In the genomic region with DNA sequence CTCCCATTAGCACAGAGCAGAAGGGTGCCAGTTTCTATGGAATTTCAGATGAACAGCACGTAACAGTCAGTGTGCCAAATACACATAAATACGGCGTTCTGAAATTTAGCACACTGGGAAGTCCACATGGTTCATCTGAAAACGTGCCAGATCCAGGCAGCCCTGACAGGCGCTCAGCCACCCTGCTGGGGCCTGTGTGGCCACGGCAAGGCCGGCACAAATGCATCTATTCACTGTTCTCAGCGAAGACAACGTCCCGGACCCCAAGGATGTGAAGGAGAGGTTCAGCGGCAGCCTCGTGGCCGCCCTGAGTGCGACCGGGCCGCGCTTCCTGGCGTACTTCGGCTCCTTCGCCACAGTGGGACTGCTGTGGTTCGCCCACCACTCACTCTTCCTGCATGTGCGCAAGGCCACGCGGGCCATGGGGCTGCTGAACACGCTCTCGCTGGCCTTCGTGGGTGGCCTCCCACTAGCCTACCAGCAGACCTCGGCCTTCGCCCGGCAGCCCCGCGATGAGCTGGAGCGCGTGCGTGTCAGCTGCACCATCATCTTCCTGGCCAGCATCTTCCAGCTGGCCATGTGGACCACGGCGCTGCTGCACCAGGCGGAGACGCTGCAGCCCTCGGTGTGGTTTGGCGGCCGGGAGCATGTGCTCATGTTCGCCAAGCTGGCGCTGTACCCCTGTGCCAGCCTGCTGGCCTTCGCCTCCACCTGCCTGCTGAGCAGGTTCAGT, we compare ENCODE assay signal across 1 cellular context.
A peak's percentile ranks its signal among the peaks of the same experiment; 100 is the strongest.
TF ChIP-seq lines count a peak whose summit lies in the region.

No MANE protein-coding gene starts in this region.

TF ChIP-seq in K562, 482 proteins besides CTCF, POLR2A, EP300 and RAD21 (continues in another document):
- TF ChIP-seq KHSRP (IDR thresholded peaks at IDR 0.05), result no peak
- TF ChIP-seq PYGO2 (tag; IDR thresholded peaks at IDR 0.05), result no peak
- TF ChIP-seq ZNF57 (CRISPR knock-in tag; IDR thresholded peaks at IDR 0.05), result no peak
- TF ChIP-seq, protein P1, sequence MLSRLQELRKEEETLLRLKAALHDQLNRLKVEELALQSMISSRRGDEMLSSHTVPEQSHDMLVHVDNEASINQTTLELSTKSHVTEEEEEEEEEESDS (CRISPR knock-in tag; IDR thresholded peaks at IDR 0.05), result no peak
- peak; percentile 75 for TF ChIP-seq RBM22 (IDR thresholded peaks at IDR 0.05; ENCODE audit: low read depth, low read length, poor library complexity, severe bottlenecking)
- TF ChIP-seq POLR2H (tag; IDR thresholded peaks at IDR 0.05; ENCODE audit: low read depth), result no peak
- TF ChIP-seq, protein P2, sequence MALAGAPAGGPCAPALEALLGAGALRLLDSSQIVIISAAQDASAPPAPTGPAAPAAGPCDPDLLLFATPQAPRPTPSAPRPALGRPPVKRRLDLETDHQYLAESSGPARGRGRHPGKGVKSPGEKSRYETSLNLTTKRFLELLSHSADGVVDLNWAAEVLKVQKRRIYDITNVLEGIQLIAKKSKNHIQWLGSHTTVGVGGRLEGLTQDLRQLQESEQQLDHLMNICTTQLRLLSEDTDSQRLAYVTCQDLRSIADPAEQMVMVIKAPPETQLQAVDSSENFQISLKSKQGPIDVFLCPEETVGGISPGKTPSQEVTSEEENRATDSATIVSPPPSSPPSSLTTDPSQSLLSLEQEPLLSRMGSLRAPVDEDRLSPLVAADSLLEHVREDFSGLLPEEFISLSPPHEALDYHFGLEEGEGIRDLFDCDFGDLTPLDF (CRISPR knock-in tag; IDR thresholded peaks at IDR 0.05), result no peak
- TF ChIP-seq LCOR (CRISPR knock-in tag; IDR thresholded peaks at IDR 0.05), result no peak
- TF ChIP-seq HNRNPL (IDR thresholded peaks at IDR 0.05; ENCODE audit: low read depth, low read length), result peak; percentile 38; the same call in 1 of the 2 replicates
- TF ChIP-seq NELFE (IDR thresholded peaks at IDR 0.05; ENCODE audit: insufficient read depth, insufficient read length), result no peak
- TF ChIP-seq RBM15 (IDR thresholded peaks at IDR 0.05; ENCODE audit: insufficient read depth, low read length), result no peak
- TF ChIP-seq BRCA1 (IDR thresholded peaks at IDR 0.05), result no peak
- TF ChIP-seq BRCA1 (CRISPR knock-in tag; IDR thresholded peaks at IDR 0.05), result no peak
- TF ChIP-seq ZBED1 (IDR thresholded peaks at IDR 0.05), result no peak
- TF ChIP-seq, protein P3, sequence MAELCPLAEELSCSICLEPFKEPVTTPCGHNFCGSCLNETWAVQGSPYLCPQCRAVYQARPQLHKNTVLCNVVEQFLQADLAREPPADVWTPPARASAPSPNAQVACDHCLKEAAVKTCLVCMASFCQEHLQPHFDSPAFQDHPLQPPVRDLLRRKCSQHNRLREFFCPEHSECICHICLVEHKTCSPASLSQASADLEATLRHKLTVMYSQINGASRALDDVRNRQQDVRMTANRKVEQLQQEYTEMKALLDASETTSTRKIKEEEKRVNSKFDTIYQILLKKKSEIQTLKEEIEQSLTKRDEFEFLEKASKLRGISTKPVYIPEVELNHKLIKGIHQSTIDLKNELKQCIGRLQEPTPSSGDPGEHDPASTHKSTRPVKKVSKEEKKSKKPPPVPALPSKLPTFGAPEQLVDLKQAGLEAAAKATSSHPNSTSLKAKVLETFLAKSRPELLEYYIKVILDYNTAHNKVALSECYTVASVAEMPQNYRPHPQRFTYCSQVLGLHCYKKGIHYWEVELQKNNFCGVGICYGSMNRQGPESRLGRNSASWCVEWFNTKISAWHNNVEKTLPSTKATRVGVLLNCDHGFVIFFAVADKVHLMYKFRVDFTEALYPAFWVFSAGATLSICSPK (IDR thresholded peaks at IDR 0.05; ENCODE audit: borderline replicate concordance), result no peak
- TF ChIP-seq ILF3 (IDR thresholded peaks at IDR 0.05; ENCODE audit: borderline replicate concordance), result no peak
- TF ChIP-seq, protein P4, sequence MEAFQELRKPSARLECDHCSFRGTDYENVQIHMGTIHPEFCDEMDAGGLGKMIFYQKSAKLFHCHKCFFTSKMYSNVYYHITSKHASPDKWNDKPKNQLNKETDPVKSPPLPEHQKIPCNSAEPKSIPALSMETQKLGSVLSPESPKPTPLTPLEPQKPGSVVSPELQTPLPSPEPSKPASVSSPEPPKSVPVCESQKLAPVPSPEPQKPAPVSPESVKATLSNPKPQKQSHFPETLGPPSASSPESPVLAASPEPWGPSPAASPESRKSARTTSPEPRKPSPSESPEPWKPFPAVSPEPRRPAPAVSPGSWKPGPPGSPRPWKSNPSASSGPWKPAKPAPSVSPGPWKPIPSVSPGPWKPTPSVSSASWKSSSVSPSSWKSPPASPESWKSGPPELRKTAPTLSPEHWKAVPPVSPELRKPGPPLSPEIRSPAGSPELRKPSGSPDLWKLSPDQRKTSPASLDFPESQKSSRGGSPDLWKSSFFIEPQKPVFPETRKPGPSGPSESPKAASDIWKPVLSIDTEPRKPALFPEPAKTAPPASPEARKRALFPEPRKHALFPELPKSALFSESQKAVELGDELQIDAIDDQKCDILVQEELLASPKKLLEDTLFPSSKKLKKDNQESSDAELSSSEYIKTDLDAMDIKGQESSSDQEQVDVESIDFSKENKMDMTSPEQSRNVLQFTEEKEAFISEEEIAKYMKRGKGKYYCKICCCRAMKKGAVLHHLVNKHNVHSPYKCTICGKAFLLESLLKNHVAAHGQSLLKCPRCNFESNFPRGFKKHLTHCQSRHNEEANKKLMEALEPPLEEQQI (IDR thresholded peaks at IDR 0.05), result no peak
- TF ChIP-seq, protein P5, sequence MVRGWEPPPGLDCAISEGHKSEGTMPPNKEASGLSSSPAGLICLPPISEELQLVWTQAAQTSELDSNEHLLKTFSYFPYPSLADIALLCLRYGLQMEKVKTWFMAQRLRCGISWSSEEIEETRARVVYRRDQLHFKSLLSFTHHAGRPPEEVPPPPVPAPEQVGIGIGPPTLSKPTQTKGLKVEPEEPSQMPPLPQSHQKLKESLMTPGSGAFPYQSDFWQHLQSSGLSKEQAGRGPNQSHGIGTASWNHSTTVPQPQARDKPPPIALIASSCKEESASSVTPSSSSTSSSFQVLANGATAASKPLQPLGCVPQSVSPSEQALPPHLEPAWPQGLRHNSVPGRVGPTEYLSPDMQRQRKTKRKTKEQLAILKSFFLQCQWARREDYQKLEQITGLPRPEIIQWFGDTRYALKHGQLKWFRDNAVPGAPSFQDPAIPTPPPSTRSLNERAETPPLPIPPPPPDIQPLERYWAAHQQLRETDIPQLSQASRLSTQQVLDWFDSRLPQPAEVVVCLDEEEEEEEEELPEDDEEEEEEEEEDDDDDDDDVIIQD (CRISPR knock-in tag; IDR thresholded peaks at IDR 0.05), result no peak
- no peak for TF ChIP-seq WHSC1 (IDR thresholded peaks at IDR 0.05; ENCODE audit: low read length)
- no peak for TF ChIP-seq ZNF134 (CRISPR knock-in tag; conservative IDR thresholded peaks at IDR 0.05)
- TF ChIP-seq ZNF124 (CRISPR knock-in tag; IDR thresholded peaks at IDR 0.05), result no peak
- TF ChIP-seq ZNF431 (CRISPR knock-in tag; IDR thresholded peaks at IDR 0.05), result no peak
- TF ChIP-seq RBFOX2 (IDR thresholded peaks at IDR 0.05; ENCODE audit: low read depth, low read length), result peak; percentile 55
- TF ChIP-seq, protein P6, sequence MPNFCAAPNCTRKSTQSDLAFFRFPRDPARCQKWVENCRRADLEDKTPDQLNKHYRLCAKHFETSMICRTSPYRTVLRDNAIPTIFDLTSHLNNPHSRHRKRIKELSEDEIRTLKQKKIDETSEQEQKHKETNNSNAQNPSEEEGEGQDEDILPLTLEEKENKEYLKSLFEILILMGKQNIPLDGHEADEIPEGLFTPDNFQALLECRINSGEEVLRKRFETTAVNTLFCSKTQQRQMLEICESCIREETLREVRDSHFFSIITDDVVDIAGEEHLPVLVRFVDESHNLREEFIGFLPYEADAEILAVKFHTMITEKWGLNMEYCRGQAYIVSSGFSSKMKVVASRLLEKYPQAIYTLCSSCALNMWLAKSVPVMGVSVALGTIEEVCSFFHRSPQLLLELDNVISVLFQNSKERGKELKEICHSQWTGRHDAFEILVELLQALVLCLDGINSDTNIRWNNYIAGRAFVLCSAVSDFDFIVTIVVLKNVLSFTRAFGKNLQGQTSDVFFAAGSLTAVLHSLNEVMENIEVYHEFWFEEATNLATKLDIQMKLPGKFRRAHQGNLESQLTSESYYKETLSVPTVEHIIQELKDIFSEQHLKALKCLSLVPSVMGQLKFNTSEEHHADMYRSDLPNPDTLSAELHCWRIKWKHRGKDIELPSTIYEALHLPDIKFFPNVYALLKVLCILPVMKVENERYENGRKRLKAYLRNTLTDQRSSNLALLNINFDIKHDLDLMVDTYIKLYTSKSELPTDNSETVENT (CRISPR knock-in tag; IDR thresholded peaks at IDR 0.05), result no peak
- no peak for TF ChIP-seq SMC3 (conservative IDR thresholded peaks at IDR 0.05; ENCODE audit: insufficient read depth, low read depth, low read length)
- TF ChIP-seq CBX8 (IDR thresholded peaks at IDR 0.05; ENCODE audit: borderline replicate concordance, extremely low read depth, low read depth, low read length, poor library complexity, severe bottlenecking), result no peak
- TF ChIP-seq SNRNP70 (optimal IDR thresholded peaks at IDR 0.05; ENCODE audit: low read depth, low read length), result no peak
- TF ChIP-seq, protein P7, sequence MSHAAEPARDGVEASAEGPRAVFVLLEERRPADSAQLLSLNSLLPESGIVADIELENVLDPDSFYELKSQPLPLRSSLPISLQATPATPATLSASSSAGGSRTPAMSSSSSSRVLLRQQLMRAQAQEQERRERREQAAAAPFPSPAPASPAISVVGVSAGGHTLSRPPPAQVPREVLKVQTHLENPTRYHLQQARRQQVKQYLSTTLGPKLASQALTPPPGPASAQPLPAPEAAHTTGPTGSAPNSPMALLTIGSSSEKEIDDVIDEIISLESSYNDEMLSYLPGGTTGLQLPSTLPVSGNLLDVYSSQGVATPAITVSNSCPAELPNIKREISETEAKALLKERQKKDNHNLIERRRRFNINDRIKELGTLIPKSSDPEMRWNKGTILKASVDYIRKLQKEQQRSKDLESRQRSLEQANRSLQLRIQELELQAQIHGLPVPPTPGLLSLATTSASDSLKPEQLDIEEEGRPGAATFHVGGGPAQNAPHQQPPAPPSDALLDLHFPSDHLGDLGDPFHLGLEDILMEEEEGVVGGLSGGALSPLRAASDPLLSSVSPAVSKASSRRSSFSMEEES (CRISPR knock-in tag; IDR thresholded peaks at IDR 0.05), result no peak
- TF ChIP-seq ZNF707 (CRISPR knock-in tag; conservative IDR thresholded peaks at IDR 0.05), result no peak
- TF ChIP-seq TAF1 (IDR thresholded peaks at IDR 0.05; ENCODE audit: control insufficient read depth, extremely low read depth, insufficient read depth, low read length, severe bottlenecking), result no peak
- no peak for TF ChIP-seq CCAR2 (IDR thresholded peaks at IDR 0.05; ENCODE audit: low read depth, low read length)
- TF ChIP-seq, protein P8, sequence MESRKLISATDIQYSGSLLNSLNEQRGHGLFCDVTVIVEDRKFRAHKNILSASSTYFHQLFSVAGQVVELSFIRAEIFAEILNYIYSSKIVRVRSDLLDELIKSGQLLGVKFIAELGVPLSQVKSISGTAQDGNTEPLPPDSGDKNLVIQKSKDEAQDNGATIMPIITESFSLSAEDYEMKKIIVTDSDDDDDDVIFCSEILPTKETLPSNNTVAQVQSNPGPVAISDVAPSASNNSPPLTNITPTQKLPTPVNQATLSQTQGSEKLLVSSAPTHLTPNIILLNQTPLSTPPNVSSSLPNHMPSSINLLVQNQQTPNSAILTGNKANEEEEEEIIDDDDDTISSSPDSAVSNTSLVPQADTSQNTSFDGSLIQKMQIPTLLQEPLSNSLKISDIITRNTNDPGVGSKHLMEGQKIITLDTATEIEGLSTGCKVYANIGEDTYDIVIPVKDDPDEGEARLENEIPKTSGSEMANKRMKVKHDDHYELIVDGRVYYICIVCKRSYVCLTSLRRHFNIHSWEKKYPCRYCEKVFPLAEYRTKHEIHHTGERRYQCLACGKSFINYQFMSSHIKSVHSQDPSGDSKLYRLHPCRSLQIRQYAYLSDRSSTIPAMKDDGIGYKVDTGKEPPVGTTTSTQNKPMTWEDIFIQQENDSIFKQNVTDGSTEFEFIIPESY (CRISPR knock-in tag; IDR thresholded peaks at IDR 0.05), result peak; percentile 90
- no peak for TF ChIP-seq ZNF668 (CRISPR knock-in tag; IDR thresholded peaks at IDR 0.05)
- TF ChIP-seq CCNT2 (IDR thresholded peaks at IDR 0.05; ENCODE audit: borderline replicate concordance, extremely low read depth, insufficient read length, low read depth, low read length), result no peak
- peak; percentile 65 for TF ChIP-seq POLR2G (IDR thresholded peaks at IDR 0.05; ENCODE audit: low read depth, low read length)
